Comparison of ENCODE assay signal across 1 cellular context in the genomic region with DNA sequence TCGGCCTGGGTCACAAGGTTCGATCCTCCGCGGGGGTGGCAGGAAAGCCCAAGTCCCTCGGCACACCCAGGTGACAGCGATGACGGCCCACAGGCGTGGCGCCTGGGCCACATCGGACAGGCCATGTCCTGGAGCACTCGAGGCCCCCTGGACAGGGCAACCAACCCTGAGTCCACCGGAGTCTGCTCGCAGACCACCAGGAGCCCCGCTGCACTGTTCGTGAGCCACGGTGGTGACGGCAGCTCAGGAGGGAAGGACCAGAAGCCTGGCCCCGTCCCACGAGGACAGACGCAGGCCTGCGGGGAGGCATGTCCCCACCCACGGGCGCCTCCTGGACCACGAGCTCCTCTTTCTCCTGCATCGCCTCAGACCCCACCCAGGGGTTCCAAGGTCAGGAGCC.
TF ChIP-seq lines count a peak whose summit lies in the region.

No MANE protein-coding gene starts in this region.

TF ChIP-seq in K562, 482 proteins besides CTCF, POLR2A, EP300 and RAD21:
- TF ChIP-seq FIP1L1 (IDR thresholded peaks at IDR 0.05; ENCODE audit: low read depth, low read length, poor library complexity, severe bottlenecking) (peak; percentile 20), MEF2D (tag; conservative IDR thresholded peaks at IDR 0.05; ENCODE audit: low read depth) (no peak), MEF2A (IDR thresholded peaks at IDR 0.05; ENCODE audit: control insufficient read depth, low read depth, low read length) (no peak), ZNF785 (CRISPR knock-in tag; IDR thresholded peaks at IDR 0.05) (no peak), SIN3A (IDR thresholded peaks at IDR 0.05; ENCODE audit: borderline replicate concordance in 2 of 2, control insufficient read depth in 1 of 2, low read depth in 2 of 2, low read length in 2 of 2) (no peak), ILF3 (IDR thresholded peaks at IDR 0.05; ENCODE audit: borderline replicate concordance) (no peak), ASH1L (IDR thresholded peaks at IDR 0.05; ENCODE audit: borderline replicate concordance, low read depth, partially characterized antibody) (no peak), POLR2G (IDR thresholded peaks at IDR 0.05; ENCODE audit: low read depth, low read length) (peak; percentile 41; the same call in 1 of the 2 replicates), TRIM25 (IDR thresholded peaks at IDR 0.05; ENCODE audit: borderline replicate concordance) (no peak), SRSF9 (IDR thresholded peaks at IDR 0.05; ENCODE audit: borderline replicate concordance, low read depth, low read length) (no peak), TCF7L2 (IDR thresholded peaks at IDR 0.05; ENCODE audit: low read depth, low read length) (no peak)
- TF ChIP-seq, protein P1, sequence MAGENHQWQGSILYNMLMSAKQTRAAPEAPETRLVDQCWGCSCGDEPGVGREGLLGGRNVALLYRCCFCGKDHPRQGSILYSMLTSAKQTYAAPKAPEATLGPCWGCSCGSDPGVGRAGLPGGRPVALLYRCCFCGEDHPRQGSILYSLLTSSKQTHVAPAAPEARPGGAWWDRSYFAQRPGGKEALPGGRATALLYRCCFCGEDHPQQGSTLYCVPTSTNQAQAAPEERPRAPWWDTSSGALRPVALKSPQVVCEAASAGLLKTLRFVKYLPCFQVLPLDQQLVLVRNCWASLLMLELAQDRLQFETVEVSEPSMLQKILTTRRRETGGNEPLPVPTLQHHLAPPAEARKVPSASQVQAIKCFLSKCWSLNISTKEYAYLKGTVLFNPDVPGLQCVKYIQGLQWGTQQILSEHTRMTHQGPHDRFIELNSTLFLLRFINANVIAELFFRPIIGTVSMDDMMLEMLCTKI (IDR thresholded peaks at IDR 0.05; ENCODE audit: partially characterized antibody), result no peak
